In the genomic region with DNA sequence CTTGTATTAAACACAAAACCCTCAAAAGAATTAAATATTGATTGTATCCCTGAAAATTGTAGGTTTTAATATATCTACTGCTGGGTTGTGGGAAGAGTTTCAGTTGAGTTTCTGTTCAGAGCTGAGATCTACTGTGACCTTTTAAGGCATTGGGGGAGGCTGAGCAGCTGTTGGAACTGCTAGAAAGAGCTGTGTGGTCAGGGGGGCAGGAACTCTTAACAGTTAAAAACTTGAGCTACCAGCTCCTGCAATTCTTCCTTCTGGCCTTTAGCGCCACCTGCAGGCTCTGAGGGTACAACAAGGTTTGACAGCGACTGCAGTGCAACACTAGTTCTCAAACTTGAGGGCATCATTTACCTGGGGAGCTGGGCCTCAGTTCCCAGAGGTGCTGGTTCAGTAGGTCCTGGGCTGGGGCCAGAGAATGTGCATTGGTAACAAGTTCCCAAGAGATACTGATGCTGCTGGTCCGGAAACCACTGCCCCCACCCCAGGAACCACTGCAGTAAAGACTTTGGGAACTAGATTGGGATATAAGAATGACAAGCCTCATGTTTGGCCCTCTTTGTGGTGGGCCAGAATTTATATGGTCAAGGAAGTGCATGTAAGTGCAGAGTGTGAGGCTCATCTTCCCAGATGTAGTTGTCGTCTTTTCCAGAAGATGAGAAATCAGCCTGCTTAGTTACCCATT, we compare ENCODE assay signal across 1 cellular context.
TF ChIP-seq lines count a peak whose summit lies in the region.

No MANE protein-coding gene starts in this region.

TF ChIP-seq in GM12878, 131 proteins besides CTCF, POLR2A, EP300 and RAD21 (continued from another document and continues in another):
- TF ChIP-seq, protein P1, sequence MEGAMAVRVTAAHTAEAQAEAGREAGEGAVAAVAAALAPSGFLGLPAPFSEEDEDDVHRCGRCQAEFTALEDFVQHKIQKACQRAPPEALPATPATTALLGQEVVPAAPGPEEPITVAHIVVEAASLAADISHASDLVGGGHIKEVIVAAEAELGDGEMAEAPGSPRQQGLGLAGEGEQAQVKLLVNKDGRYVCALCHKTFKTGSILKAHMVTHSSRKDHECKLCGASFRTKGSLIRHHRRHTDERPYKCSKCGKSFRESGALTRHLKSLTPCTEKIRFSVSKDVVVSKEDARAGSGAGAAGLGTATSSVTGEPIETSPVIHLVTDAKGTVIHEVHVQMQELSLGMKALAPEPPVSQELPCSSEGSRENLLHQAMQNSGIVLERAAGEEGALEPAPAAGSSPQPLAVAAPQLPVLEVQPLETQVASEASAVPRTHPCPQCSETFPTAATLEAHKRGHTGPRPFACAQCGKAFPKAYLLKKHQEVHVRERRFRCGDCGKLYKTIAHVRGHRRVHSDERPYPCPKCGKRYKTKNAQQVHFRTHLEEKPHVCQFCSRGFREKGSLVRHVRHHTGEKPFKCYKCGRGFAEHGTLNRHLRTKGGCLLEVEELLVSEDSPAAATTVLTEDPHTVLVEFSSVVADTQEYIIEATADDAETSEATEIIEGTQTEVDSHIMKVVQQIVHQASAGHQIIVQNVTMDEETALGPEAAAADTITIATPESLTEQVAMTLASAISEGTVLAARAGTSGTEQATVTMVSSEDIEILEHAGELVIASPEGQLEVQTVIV (IDR thresholded peaks at IDR 0.05; ENCODE audit: borderline replicate concordance, partially characterized antibody): no peak
- 0 out of 2 replicates have a peak, but pooled peaks have one; percentile 22 for TF ChIP-seq DPF2 (IDR thresholded peaks at IDR 0.05)
- TF ChIP-seq SREBF1 (IDR thresholded peaks at IDR 0.05; ENCODE audit: low read length): no peak
- no peak for TF ChIP-seq PAX8 (IDR thresholded peaks at IDR 0.05)
- TF ChIP-seq, protein P2, sequence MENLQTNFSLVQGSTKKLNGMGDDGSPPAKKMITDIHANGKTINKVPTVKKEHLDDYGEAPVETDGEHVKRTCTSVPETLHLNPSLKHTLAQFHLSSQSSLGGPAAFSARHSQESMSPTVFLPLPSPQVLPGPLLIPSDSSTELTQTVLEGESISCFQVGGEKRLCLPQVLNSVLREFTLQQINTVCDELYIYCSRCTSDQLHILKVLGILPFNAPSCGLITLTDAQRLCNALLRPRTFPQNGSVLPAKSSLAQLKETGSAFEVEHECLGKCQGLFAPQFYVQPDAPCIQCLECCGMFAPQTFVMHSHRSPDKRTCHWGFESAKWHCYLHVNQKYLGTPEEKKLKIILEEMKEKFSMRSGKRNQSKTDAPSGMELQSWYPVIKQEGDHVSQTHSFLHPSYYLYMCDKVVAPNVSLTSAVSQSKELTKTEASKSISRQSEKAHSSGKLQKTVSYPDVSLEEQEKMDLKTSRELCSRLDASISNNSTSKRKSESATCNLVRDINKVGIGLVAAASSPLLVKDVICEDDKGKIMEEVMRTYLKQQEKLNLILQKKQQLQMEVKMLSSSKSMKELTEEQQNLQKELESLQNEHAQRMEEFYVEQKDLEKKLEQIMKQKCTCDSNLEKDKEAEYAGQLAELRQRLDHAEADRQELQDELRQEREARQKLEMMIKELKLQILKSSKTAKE (IDR thresholded peaks at IDR 0.05; ENCODE audit: low read depth, poor library complexity, severe bottlenecking): peak; percentile 63
- no peak for TF ChIP-seq SIN3A (IDR thresholded peaks at IDR 0.05; ENCODE audit: low read depth, low read length)
- TF ChIP-seq JUND (IDR thresholded peaks at IDR 0.05; ENCODE audit: low read depth, low read length): no peak
- TF ChIP-seq, protein P3, sequence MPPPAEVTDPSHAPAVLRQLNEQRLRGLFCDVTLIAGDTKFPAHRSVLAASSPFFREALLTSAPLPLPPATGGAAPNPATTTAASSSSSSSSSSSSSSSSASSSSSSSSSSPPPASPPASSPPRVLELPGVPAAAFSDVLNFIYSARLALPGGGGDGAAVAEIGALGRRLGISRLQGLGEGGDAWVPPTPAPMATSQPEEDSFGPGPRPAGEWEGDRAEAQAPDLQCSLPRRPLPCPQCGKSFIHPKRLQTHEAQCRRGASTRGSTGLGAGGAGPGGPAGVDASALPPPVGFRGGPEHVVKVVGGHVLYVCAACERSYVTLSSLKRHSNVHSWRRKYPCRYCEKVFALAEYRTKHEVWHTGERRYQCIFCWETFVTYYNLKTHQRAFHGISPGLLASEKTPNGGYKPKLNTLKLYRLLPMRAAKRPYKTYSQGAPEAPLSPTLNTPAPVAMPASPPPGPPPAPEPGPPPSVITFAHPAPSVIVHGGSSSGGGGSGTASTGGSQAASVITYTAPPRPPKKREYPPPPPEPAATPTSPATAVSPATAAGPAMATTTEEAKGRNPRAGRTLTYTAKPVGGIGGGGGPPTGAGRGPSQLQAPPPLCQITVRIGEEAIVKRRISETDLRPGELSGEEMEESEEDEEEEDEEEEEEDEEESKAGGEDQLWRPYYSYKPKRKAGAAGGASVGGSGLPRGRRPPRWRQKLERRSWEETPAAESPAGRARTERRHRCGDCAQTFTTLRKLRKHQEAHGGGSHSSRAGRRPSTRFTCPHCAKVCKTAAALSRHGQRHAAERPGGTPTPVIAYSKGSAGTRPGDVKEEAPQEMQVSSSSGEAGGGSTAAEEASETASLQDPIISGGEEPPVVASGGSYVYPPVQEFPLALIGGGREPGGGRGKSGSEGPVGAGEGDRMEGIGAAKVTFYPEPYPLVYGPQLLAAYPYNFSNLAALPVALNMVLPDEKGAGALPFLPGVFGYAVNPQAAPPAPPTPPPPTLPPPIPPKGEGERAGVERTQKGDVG (CRISPR knock-in tag; IDR thresholded peaks at IDR 0.05): no peak
- TF ChIP-seq IKZF1 (conservative IDR thresholded peaks at IDR 0.05): peak; percentile 72; the same call in 1 of the 2 replicates
- TF ChIP-seq EGR1 (IDR thresholded peaks at IDR 0.05; ENCODE audit: borderline replicate concordance in 1 of 2, low read depth in 2 of 2, low read length in 2 of 2): no peak
- peak; percentile 52; the same call in 1 of the 2 replicates for TF ChIP-seq SMAD5 (IDR thresholded peaks at IDR 0.05; ENCODE audit: low read depth)
- peak; percentile 66; the same call in 1 of the 2 replicates for TF ChIP-seq FOXM1 (IDR thresholded peaks at IDR 0.05; ENCODE audit: low read depth, low read length)
- no peak for TF ChIP-seq ZNF207 (IDR thresholded peaks at IDR 0.05; ENCODE audit: borderline replicate concordance)
- TF ChIP-seq SMARCA5 (IDR thresholded peaks at IDR 0.05): peak; percentile 90
- TF ChIP-seq TCF3 (IDR thresholded peaks at IDR 0.05; ENCODE audit: borderline replicate concordance, insufficient read depth, low read depth, low read length): peak; percentile 68; the same call in 1 of the 2 replicates
- no peak for TF ChIP-seq ZNF384 (IDR thresholded peaks at IDR 0.05; ENCODE audit: borderline replicate concordance, low read depth, low read length)
- TF ChIP-seq PML (IDR thresholded peaks at IDR 0.05; ENCODE audit: low read length): peak; percentile 85
- TF ChIP-seq, protein P4, sequence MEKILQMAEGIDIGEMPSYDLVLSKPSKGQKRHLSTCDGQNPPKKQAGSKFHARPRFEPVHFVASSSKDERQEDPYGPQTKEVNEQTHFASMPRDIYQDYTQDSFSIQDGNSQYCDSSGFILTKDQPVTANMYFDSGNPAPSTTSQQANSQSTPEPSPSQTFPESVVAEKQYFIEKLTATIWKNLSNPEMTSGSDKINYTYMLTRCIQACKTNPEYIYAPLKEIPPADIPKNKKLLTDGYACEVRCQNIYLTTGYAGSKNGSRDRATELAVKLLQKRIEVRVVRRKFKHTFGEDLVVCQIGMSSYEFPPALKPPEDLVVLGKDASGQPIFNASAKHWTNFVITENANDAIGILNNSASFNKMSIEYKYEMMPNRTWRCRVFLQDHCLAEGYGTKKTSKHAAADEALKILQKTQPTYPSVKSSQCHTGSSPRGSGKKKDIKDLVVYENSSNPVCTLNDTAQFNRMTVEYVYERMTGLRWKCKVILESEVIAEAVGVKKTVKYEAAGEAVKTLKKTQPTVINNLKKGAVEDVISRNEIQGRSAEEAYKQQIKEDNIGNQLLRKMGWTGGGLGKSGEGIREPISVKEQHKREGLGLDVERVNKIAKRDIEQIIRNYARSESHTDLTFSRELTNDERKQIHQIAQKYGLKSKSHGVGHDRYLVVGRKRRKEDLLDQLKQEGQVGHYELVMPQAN (conservative IDR thresholded peaks at IDR 0.05): no peak
- no peak for TF ChIP-seq ZNF622 (IDR thresholded peaks at IDR 0.05)
- TF ChIP-seq RCOR1 (conservative IDR thresholded peaks at IDR 0.05; ENCODE audit: low read depth, low read length): no peak
- TF ChIP-seq ZNF274 (IDR thresholded peaks at IDR 0.05; ENCODE audit: insufficient read depth, insufficient read length): no peak
- TF ChIP-seq BMI1 (IDR thresholded peaks at IDR 0.05; ENCODE audit: borderline replicate concordance): no peak
- no peak for TF ChIP-seq MTA3 (IDR thresholded peaks at IDR 0.05; ENCODE audit: borderline replicate concordance, low read length)
- peak; percentile 73; the same call in 1 of the 2 replicates for TF ChIP-seq NBN (IDR thresholded peaks at IDR 0.05)
- TF ChIP-seq NR2C1 (IDR thresholded peaks at IDR 0.05): no peak; the same call in 1 of the 2 replicates
- no peak for TF ChIP-seq RBBP5 (conservative IDR thresholded peaks at IDR 0.05)
- TF ChIP-seq, protein P5, sequence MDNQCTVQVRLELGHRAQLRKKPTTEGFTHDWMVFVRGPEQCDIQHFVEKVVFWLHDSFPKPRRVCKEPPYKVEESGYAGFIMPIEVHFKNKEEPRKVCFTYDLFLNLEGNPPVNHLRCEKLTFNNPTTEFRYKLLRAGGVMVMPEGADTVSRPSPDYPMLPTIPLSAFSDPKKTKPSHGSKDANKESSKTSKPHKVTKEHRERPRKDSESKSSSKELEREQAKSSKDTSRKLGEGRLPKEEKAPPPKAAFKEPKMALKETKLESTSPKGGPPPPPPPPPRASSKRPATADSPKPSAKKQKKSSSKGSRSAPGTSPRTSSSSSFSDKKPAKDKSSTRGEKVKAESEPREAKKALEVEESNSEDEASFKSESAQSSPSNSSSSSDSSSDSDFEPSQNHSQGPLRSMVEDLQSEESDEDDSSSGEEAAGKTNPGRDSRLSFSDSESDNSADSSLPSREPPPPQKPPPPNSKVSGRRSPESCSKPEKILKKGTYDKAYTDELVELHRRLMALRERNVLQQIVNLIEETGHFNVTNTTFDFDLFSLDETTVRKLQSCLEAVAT (IDR thresholded peaks at IDR 0.05): peak; percentile 54; the same call in 1 of the 2 replicates
- peak; percentile 73; the same call in 1 of the 2 replicates for TF ChIP-seq MYB (IDR thresholded peaks at IDR 0.05; ENCODE audit: borderline replicate concordance, low read depth, low read length)
- no peak for TF ChIP-seq SREBF2 (IDR thresholded peaks at IDR 0.05; ENCODE audit: low read length)
- TF ChIP-seq, protein P6, sequence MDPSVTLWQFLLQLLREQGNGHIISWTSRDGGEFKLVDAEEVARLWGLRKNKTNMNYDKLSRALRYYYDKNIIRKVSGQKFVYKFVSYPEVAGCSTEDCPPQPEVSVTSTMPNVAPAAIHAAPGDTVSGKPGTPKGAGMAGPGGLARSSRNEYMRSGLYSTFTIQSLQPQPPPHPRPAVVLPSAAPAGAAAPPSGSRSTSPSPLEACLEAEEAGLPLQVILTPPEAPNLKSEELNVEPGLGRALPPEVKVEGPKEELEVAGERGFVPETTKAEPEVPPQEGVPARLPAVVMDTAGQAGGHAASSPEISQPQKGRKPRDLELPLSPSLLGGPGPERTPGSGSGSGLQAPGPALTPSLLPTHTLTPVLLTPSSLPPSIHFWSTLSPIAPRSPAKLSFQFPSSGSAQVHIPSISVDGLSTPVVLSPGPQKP (IDR thresholded peaks at IDR 0.05; ENCODE audit: low read depth, low read length): no peak
- TF ChIP-seq YY1 (IDR thresholded peaks at IDR 0.05; ENCODE audit: low read depth, low read length): peak; percentile 80
- TF ChIP-seq, protein P7, sequence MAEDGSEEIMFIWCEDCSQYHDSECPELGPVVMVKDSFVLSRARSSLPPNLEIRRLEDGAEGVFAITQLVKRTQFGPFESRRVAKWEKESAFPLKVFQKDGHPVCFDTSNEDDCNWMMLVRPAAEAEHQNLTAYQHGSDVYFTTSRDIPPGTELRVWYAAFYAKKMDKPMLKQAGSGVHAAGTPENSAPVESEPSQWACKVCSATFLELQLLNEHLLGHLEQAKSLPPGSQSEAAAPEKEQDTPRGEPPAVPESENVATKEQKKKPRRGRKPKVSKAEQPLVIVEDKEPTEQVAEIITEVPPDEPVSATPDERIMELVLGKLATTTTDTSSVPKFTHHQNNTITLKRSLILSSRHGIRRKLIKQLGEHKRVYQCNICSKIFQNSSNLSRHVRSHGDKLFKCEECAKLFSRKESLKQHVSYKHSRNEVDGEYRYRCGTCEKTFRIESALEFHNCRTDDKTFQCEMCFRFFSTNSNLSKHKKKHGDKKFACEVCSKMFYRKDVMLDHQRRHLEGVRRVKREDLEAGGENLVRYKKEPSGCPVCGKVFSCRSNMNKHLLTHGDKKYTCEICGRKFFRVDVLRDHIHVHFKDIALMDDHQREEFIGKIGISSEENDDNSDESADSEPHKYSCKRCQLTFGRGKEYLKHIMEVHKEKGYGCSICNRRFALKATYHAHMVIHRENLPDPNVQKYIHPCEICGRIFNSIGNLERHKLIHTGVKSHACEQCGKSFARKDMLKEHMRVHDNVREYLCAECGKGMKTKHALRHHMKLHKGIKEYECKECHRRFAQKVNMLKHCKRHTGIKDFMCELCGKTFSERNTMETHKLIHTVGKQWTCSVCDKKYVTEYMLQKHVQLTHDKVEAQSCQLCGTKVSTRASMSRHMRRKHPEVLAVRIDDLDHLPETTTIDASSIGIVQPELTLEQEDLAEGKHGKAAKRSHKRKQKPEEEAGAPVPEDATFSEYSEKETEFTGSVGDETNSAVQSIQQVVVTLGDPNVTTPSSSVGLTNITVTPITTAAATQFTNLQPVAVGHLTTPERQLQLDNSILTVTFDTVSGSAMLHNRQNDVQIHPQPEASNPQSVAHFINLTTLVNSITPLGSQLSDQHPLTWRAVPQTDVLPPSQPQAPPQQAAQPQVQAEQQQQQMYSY (CRISPR knock-in tag; IDR thresholded peaks at IDR 0.05): no peak
- no peak for TF ChIP-seq SUPT20H (IDR thresholded peaks at IDR 0.05; ENCODE audit: borderline replicate concordance, control insufficient read depth, low read depth, low read length)
- TF ChIP-seq BACH1 (IDR thresholded peaks at IDR 0.05; ENCODE audit: borderline replicate concordance): no peak
- no peak for TF ChIP-seq EZH2 (IDR thresholded peaks at IDR 0.05; ENCODE audit: borderline replicate concordance, control insufficient read depth, low read depth, low read length)
- no peak for TF ChIP-seq STAT1 (conservative IDR thresholded peaks at IDR 0.05)
- peak; percentile 85 for TF ChIP-seq SMC3 (IDR thresholded peaks at IDR 0.05; ENCODE audit: borderline replicate concordance, low read length)
- no peak for TF ChIP-seq GATAD2B (conservative IDR thresholded peaks at IDR 0.05; ENCODE audit: low read depth)
- TF ChIP-seq ASH2L (IDR thresholded peaks at IDR 0.05; ENCODE audit: borderline replicate concordance, low read depth): no peak
- no peak for TF ChIP-seq NFYA (IDR thresholded peaks at IDR 0.05; ENCODE audit: borderline replicate concordance, low read depth, low read length)
- TF ChIP-seq, protein P8, sequence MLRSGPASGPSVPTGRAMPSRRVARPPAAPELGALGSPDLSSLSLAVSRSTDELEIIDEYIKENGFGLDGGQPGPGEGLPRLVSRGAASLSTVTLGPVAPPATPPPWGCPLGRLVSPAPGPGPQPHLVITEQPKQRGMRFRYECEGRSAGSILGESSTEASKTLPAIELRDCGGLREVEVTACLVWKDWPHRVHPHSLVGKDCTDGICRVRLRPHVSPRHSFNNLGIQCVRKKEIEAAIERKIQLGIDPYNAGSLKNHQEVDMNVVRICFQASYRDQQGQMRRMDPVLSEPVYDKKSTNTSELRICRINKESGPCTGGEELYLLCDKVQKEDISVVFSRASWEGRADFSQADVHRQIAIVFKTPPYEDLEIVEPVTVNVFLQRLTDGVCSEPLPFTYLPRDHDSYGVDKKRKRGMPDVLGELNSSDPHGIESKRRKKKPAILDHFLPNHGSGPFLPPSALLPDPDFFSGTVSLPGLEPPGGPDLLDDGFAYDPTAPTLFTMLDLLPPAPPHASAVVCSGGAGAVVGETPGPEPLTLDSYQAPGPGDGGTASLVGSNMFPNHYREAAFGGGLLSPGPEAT (IDR thresholded peaks at IDR 0.05; ENCODE audit: low read depth): no peak
- TF ChIP-seq RUNX3 (IDR thresholded peaks at IDR 0.05; ENCODE audit: low read length): peak; percentile 97
